Comparison of ENCODE assay signal across 15 cellular contexts in genomic region chr4:3702551-3703221, GRCh38.
"Had no signal": no experiment of that assay in that cellular context is flagged by ENCODE, and none has a peak within 500 bp of the region (broad histone marks: within the 10 kb centered on the region; RNA-seq: fewer than 3 reads in every experiment).

No MANE protein-coding gene starts in this region.

- ATAC-seq: activated CD8-positive, alpha-beta memory T cell treated with anti-CD3 and anti-CD28 coated beads, Interleukin-2, amount 10 ng/mL, durations not matched to agents 7 days and 5 days; left cardiac atrium had no signal

- H3K36me3 ChIP-seq: tibial artery had no signal

- H3K4me1 Mint-ChIP-seq: activated CD4-positive, alpha-beta memory T cell treated with anti-CD3 and anti-CD28 coated beads, Interleukin-2, amount 10 ng/mL, durations not matched to agents 7 days and 5 days; activated CD8-positive, alpha-beta memory T cell treated with anti-CD3 and anti-CD28 coated beads, Interleukin-2, amount 10 ng/mL, durations not matched to agents 7 days and 5 days; activated naive CD8-positive, alpha-beta T cell treated with anti-CD3 and anti-CD28 coated beads, Interleukin-2, amount 10 ng/mL, durations not matched to agents 7 days and 5 days; naive B cell had no signal

- H3K4me2 ChIP-seq: hepatocyte had no signal

- H3K36me3 Mint-ChIP-seq: activated CD8-positive, alpha-beta memory T cell treated with anti-CD3 and anti-CD28 coated beads, Interleukin-2, amount 10 ng/mL, durations not matched to agents 7 days and 5 days; activated naive CD8-positive, alpha-beta T cell treated with anti-CD3 and anti-CD28 coated beads, Interleukin-2, amount 10 ng/mL, durations not matched to agents 7 days and 5 days had no signal

- H3K27me3 Mint-ChIP-seq: activated CD4-positive, alpha-beta memory T cell treated with anti-CD3 and anti-CD28 coated beads, Interleukin-2, amount 10 ng/mL, durations not matched to agents 7 days and 5 days had no signal

- H3K4me3 Mint-ChIP-seq: activated CD4-positive, alpha-beta memory T cell treated with anti-CD3 and anti-CD28 coated beads, Interleukin-2, amount 10 ng/mL, durations not matched to agents 7 days and 5 days; activated CD8-positive, alpha-beta memory T cell treated with anti-CD3 and anti-CD28 coated beads, Interleukin-2, amount 10 ng/mL, durations not matched to agents 7 days and 5 days; activated naive CD8-positive, alpha-beta T cell treated with anti-CD3 and anti-CD28 coated beads, Interleukin-2, amount 10 ng/mL, durations not matched to agents 7 days and 5 days; naive B cell; neural crest cell had no signal

- H3K27ac Mint-ChIP-seq: activated CD4-positive, alpha-beta memory T cell treated with anti-CD3 and anti-CD28 coated beads, Interleukin-2, amount 10 ng/mL, durations not matched to agents 7 days and 5 days; activated CD8-positive, alpha-beta memory T cell treated with anti-CD3 and anti-CD28 coated beads, Interleukin-2, amount 10 ng/mL, durations not matched to agents 7 days and 5 days; activated naive CD8-positive, alpha-beta T cell treated with anti-CD3 and anti-CD28 coated beads, Interleukin-2, amount 10 ng/mL, durations not matched to agents 7 days and 5 days; naive B cell had no signal

- H3K27ac ChIP-seq: dorsolateral prefrontal cortex, hepatocyte had no signal

- H3K9me3 Mint-ChIP-seq: activated CD4-positive, alpha-beta memory T cell treated with anti-CD3 and anti-CD28 coated beads, Interleukin-2, amount 10 ng/mL, durations not matched to agents 7 days and 5 days; neural crest cell had no signal

- H3K79me2 ChIP-seq: hepatocyte had no signal

- DNase-seq: activated CD4-positive, alpha-beta memory T cell treated with anti-CD3 and anti-CD28 coated beads, Interleukin-2, amount 10 ng/mL, durations not matched to agents 7 days and 5 days; activated CD4-positive, alpha-beta T cell treated with anti-CD3 and anti-CD28 coated beads for 48 hours; activated CD4-positive, CD25-positive, alpha-beta regulatory T cell; activated CD8-positive, alpha-beta memory T cell treated with anti-CD3 and anti-CD28 coated beads, Interleukin-2, amount 10 ng/mL, durations not matched to agents 7 days and 5 days; activated naive CD8-positive, alpha-beta T cell treated with anti-CD3 and anti-CD28 coated beads, Interleukin-2, amount 10 ng/mL, durations not matched to agents 7 days and 5 days; amygdala; left cardiac atrium; mammary epithelial cell; naive B cell; stimulated activated naive CD4-positive, alpha-beta T cell treated with Interleukin-2 at 50 U/mL for 16 hours; T1000 had no signal

- H3K4me3 ChIP-seq: dorsolateral prefrontal cortex, hepatocyte, tibial artery had no signal
